In the genomic region with DNA sequence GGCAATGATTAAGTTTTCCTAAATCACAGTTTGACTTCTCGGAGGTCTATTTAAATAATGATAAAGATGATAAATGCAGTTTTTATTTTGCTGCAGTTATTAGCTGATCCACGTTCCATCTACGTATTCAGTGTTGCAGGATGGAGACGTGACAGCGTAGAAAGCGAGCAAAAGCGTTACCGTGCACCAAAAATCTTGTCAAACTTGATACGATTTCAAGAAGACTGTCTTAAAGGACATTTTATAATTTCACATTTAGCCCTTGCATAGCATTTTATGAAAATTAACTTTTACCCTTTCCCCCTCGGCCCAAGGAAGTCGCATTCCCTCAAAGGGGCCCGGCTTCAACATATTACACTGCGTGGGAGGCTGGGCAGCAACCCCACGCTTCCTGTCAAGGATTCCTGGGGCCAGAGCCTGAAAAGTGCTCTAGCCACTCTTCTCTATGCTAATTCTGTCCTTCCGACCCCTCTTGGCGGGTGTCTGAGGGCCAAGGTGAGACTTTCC, we compare ENCODE assay signal across 8 cellular contexts. TPM values are rescaled to one million over a fixed set of nuclear protein-coding genes. Genes with fewer than 3 reads are reported as not detected.
DNase-seq lines count a peak whose midpoint lies in the region; ATAC-seq lines count a peak whose summit lies in the region.

No MANE protein-coding gene starts in this region.

- H3K4me1 ChIP-seq in mesodermal cell (ENCODE audit: control insufficient read depth, insufficient read depth, low read length, poor library complexity, severe bottlenecking): peaks cover 9% of the 10 kb centered on the region

- no peaks in the 10 kb centered on the region for H3K36me3 ChIP-seq in mesodermal cell (ENCODE audit: control insufficient read depth, insufficient read depth, low read length)

- no peaks in the 10 kb centered on the region for H3K36me3 Mint-ChIP-seq in stimulated activated naive CD8-positive, alpha-beta T cell treated with anti-CD3 and anti-CD28 coated beads, Interleukin-15, Interleukin-2, amounts not matched to agents 100 ng/mL and 50 ng/mL, for 24 hours (ENCODE audit: low read depth)

- no peaks in the 10 kb centered on the region for H3K9me3 ChIP-seq in mesodermal cell (ENCODE audit: control insufficient read depth, low read length)

- peak overlapping the region; percentile 88 for H3K4me3 Mint-ChIP-seq in stimulated activated naive CD8-positive, alpha-beta T cell treated with anti-CD3 and anti-CD28 coated beads, Interleukin-15, Interleukin-2, amounts not matched to agents 100 ng/mL and 50 ng/mL, for 24 hours

- 23 to 26% methylated on average over 14 of the region's 16 CpGs for WGBS in mesodermal cell (ENCODE audit: insufficient coverage in 2 of 2), 2 experiments

- ATAC-seq in stimulated activated naive CD8-positive, alpha-beta T cell treated with anti-CD3 and anti-CD28 coated beads, Interleukin-15, Interleukin-2, amounts not matched to agents 100 U/mL and 50 U/mL, for 24 hours: no peak
- ATAC-seq in GM21390 (IDR thresholded peaks at IDR 0.05; ENCODE audit: unreplicated experiment): no peak

- H3K4me3 ChIP-seq in mesodermal cell (ENCODE audit: extremely low read depth, insufficient read depth, low read length, poor library complexity, severe bottlenecking): peak overlapping the region; percentile 52

- H3K9me3 Mint-ChIP-seq in stimulated activated naive CD8-positive, alpha-beta T cell treated with anti-CD3 and anti-CD28 coated beads, Interleukin-15, Interleukin-2, amounts not matched to agents 100 ng/mL and 50 ng/mL, for 24 hours: no peaks in the 10 kb centered on the region

- DNase-seq in stimulated activated naive CD8-positive, alpha-beta T cell treated with anti-CD3 and anti-CD28 coated beads, Interleukin-15, Interleukin-2, amounts not matched to agents 100 U/mL and 50 U/mL, for 24 hours: no peak
- DNase-seq in caudate nucleus (lab: John Stamatoyannopoulos, UW) (peak in 2 of 61 donors; percentile 66 to 70), NCI-H1930 (lab: John Stamatoyannopoulos, UW) (no peak), NCI-H2081 treated with DMSO at 0.1 percent for 48 hours (lab: John Stamatoyannopoulos, UW) (no peak), kidney glomerular epithelial cell (lab: John Stamatoyannopoulos, UW) (no peak)

- H3K4me1 Mint-ChIP-seq in stimulated activated naive CD8-positive, alpha-beta T cell treated with anti-CD3 and anti-CD28 coated beads, Interleukin-15, Interleukin-2, amounts not matched to agents 100 ng/mL and 50 ng/mL, for 24 hours (ENCODE audit: low read depth): peaks cover 35% of the 10 kb centered on the region

- H3K27me3 Mint-ChIP-seq in stimulated activated naive CD8-positive, alpha-beta T cell treated with anti-CD3 and anti-CD28 coated beads, Interleukin-15, Interleukin-2, amounts not matched to agents 100 ng/mL and 50 ng/mL, for 24 hours: peaks cover 11% of the 10 kb centered on the region

- H3K27ac Mint-ChIP-seq in stimulated activated naive CD8-positive, alpha-beta T cell treated with anti-CD3 and anti-CD28 coated beads, Interleukin-15, Interleukin-2, amounts not matched to agents 100 ng/mL and 50 ng/mL, for 24 hours: peak overlapping the region; percentile 83

- H3K27ac ChIP-seq in caudate nucleus (ENCODE audit: low read depth, low read length): peak overlapping the region; percentile 98
- peak overlapping the region; percentile 57 for H3K27ac ChIP-seq in mesodermal cell (ENCODE audit: low read depth, low read length, severe bottlenecking)

RNA-seq across cellular contexts. Expression of gene PURA, which starts 7.1 kb away (rescaled TPM):
- polyA plus RNA-seq in mesodermal cell (2013, experiment 1 of 2): 3.7 TPM
- 4.1 TPM for polyA plus RNA-seq in mesodermal cell (2013, experiment 2 of 2)

RNA-seq across cellular contexts. Expression of gene IGIP, which starts 18.9 kb away (rescaled TPM):
- 0.81 TPM for polyA plus RNA-seq in mesodermal cell (2013, experiment 1 of 2)
- polyA plus RNA-seq in mesodermal cell (2013, experiment 2 of 2): 0.86 TPM
